15 cellular contexts compared by ENCODE assay signal in genomic region chr7:26038201-26038990, GRCh38.
"Had no signal": no experiment of that assay in that cellular context is flagged by ENCODE, and none has a peak within 500 bp of the region (broad histone marks: within the 10 kb centered on the region; RNA-seq: fewer than 3 reads in every experiment).

No MANE protein-coding gene starts in this region.

- H3K36me3 ChIP-seq: prostate gland, stomach had no signal

- H3K27me3 ChIP-seq: body of pancreas had no signal

- H3K27ac Mint-ChIP-seq: activated B cell treated with CpG ODN at 0.5 μM for 24 hours; activated naive CD4-positive, alpha-beta T cell treated with anti-CD3 and anti-CD28 coated beads, Interleukin-2, amount 50 U/mL, for 72 hours; immature natural killer cell; T-helper 1 cell treated with Interleukin-12 subunit alpha and Interleukin-12 subunit beta and Interleukin-4 antibody, amounts not matched to agents 30 μg/mL and 1 μg/mL, for 36 hours had no signal

- H3K9me3 Mint-ChIP-seq: activated B cell treated with CpG ODN at 0.5 μM for 24 hours; immature natural killer cell; T-helper 1 cell treated with Interleukin-12 subunit alpha and Interleukin-12 subunit beta and Interleukin-4 antibody, amounts not matched to agents 30 μg/mL and 1 μg/mL, for 36 hours had no signal

- ATAC-seq: activated naive CD4-positive, alpha-beta T cell treated with anti-CD3 and anti-CD28 coated beads, Interleukin-2, amount 50 U/mL, for 72 hours; body of pancreas; left cardiac atrium had no signal

- H3K27ac ChIP-seq: body of pancreas, prostate gland, stomach had no signal

- H3K36me3 Mint-ChIP-seq: immature natural killer cell had no signal

- H3K4me1 Mint-ChIP-seq: activated B cell treated with CpG ODN at 0.5 μM for 24 hours, immature natural killer cell, naive B cell had no signal

- DNase-seq: activated B cell treated with CpG ODN at 0.5 μM for 24 hours; activated CD4-positive, alpha-beta T cell treated with anti-CD3 and anti-CD28 coated beads, Interleukin-2, amount 50 U/mL, for 1 hour; activated effector memory CD4-positive, alpha-beta T cell treated with anti-CD3 and anti-CD28 coated beads, Interleukin-2, amount 50 U/mL, for 16 hours; activated T-cell treated with anti-CD3 and anti-CD28 coated beads, Interleukin-2, amount 50 U/mL, for 1 hour; amniotic stem cell; body of pancreas; immature natural killer cell; left cardiac atrium; naive B cell; stimulated activated CD4-positive, alpha-beta T cell treated with anti-CD3 and anti-CD28 coated beads, Interleukin-4, amount 100 ng/mL, for 1 hour; stomach had no signal

- H3K4me1 ChIP-seq: prostate gland had no signal

- H3K4me3 ChIP-seq: body of pancreas, lung, prostate gland, stomach had no signal

- H3K4me3 Mint-ChIP-seq: activated B cell treated with CpG ODN at 0.5 μM for 24 hours; immature natural killer cell; T-helper 1 cell treated with Interleukin-12 subunit alpha and Interleukin-12 subunit beta and Interleukin-4 antibody, amounts not matched to agents 30 μg/mL and 1 μg/mL, for 36 hours had no signal

- H3K9me3 ChIP-seq: body of pancreas, prostate gland, stomach had no signal
